ENCODE assay signal across 23 cellular contexts in the genomic region with DNA sequence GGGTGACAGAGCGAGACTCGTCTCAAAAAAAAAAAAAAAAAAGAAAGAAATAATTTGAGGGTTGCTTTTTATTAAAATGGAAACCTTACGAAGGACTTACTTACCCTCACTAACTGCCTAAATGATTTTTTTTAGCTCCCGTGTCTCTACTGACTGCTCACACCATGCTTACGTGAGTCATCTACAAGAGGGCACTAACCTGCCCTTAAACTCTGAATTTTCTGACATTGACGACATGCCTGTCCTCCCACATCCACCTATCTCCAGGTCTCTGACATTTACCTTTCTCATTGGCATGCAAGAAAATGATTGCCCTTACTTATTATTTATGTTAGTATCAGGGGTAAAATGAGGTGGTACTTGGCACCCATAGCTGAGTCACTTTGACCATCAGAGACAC.
"Had no signal": no experiment of that assay in that cellular context is flagged by ENCODE, and none has a peak within 500 bp of the region (broad histone marks: within the 10 kb centered on the region; RNA-seq: fewer than 3 reads in every experiment).

No MANE protein-coding gene starts in this region.

- H3K9me3 ChIP-seq: neutrophil, pancreas, prostate gland, right lobe of liver, stomach, thoracic aorta, thyroid gland, tibial nerve had no signal

- H3K27ac ChIP-seq: neutrophil, pancreas, prostate gland, right lobe of liver, sigmoid colon, stomach, thoracic aorta, thyroid gland, tibial nerve, upper lobe of left lung had no signal

- ATAC-seq: naive thymus-derived CD8-positive, alpha-beta T cell; natural killer cell treated with Interleukin-12 subunit alpha and Interleukin-12 subunit beta and Interleukin-15 and Interleukin-18, amount 100 ng/mL, for 72 hours; pancreas; right cardiac atrium; right lobe of liver; stimulated activated effector memory CD8-positive, alpha-beta T cell treated with anti-CD3 and anti-CD28 coated beads, Interleukin-12 subunit alpha, Interleukin-12 subunit beta, amount 100 ng/mL, for 72 hours; stimulated activated naive B cell treated with anti-CD40 and anti-IgM and Interleukin-4, amounts not matched to agents 10 μg/mL and 1 μg/mL and 100 μg/mL, for 72 hours had no signal

- H3K4me3 ChIP-seq: pancreas, prostate gland, right lobe of liver, sigmoid colon, stomach, thoracic aorta, thyroid gland, tibial nerve, upper lobe of left lung had no signal

- H3K36me3 ChIP-seq: neutrophil, pancreas, prostate gland, right lobe of liver, sigmoid colon, stomach, thoracic aorta, thyroid gland, tibial nerve, upper lobe of left lung had no signal

- H3K4me1 ChIP-seq: pancreas, prostate gland, right lobe of liver, sigmoid colon, stomach, tibial nerve, upper lobe of left lung had no signal

- H3K27me3 ChIP-seq: neutrophil, pancreas, right lobe of liver, sigmoid colon, stomach, thyroid gland, tibial nerve, upper lobe of left lung had no signal

- DNase-seq: naive thymus-derived CD8-positive, alpha-beta T cell; nephron progenitor cell; pancreas; right cardiac atrium; right lobe of liver; sigmoid colon; small intestine; stimulated activated CD4-positive, alpha-beta T cell treated with anti-CD3 and anti-CD28 coated beads, Interleukin-15, amount 100 ng/mL, for 24 hours; stimulated activated CD4-positive, alpha-beta T cell treated with anti-CD3 and anti-CD28 coated beads, Interleukin-2, amount 100 ng/mL, for 24 hours; stimulated activated CD4-positive, alpha-beta T cell treated with anti-CD3 and anti-CD28 coated beads, Interleukin-2, amount 100 ng/mL, for 48 hours; stimulated activated CD4-positive, alpha-beta T cell treated with anti-CD3 and anti-CD28 coated beads, Interleukin-4, amount 100 ng/mL, for 24 hours; stimulated activated naive B cell treated with anti-CD40 and anti-IgM and Interleukin-4, amounts not matched to agents 10 μg/mL and 1 μg/mL and 100 μg/mL, for 72 hours; stimulated activated naive CD4-positive, alpha-beta T cell treated with Interleukin-2 at 50 U/mL for 16 hours; stomach; thyroid gland; trophoblast cell; upper lobe of left lung had no signal
